Comparison of ENCODE assay signal across 14 cellular contexts in genomic region chr5:6359534-6359933, GRCh38. TPM values are rescaled to one million over a fixed set of nuclear protein-coding genes. Genes with fewer than 3 reads are reported as not detected.
DNase-seq lines count a peak whose midpoint lies in the region; ATAC-seq lines count a peak whose summit lies in the region.
"Had no signal": no experiment of that assay in that cellular context is flagged by ENCODE, and none has a peak within 500 bp of the region (broad histone marks: within the 10 kb centered on the region; RNA-seq: fewer than 3 reads in every experiment).

No MANE protein-coding gene starts in this region.

- peak overlapping the region in 9 of 11 experiments; percentile 9 to 79 (median 64); a peak in 15 of 22 replicates for H3K27ac ChIP-seq in BLaER1 treated with 17β-estradiol and CSF1 and Interleukin-3, amounts not matched to agents 10 nM and 100 nM
- no peak overlapping the region for H3K27ac ChIP-seq in effector memory CD4-positive, alpha-beta T cell (ENCODE audit: insufficient read depth, low read length, poor library complexity, severe bottlenecking)
- H3K27ac ChIP-seq: gastroesophageal sphincter had no signal

- no peak for DNase-seq in effector memory CD4-positive, alpha-beta T cell
- DNase-seq: amygdala, COR-L47, GOT3, NCI-H2081 had no signal

- peaks cover 13 to 42% (median 34%) of the 10 kb centered on the region in 10 experiments for H3K4me1 ChIP-seq in BLaER1 treated with 17β-estradiol and CSF1 and Interleukin-3, amounts not matched to agents 10 nM and 100 nM
- peaks cover 17% of the 10 kb centered on the region for H3K4me1 ChIP-seq in effector memory CD4-positive, alpha-beta T cell (ENCODE audit: control insufficient read depth, insufficient read depth, low read length, poor library complexity, severe bottlenecking)
- H3K4me1 ChIP-seq: gastroesophageal sphincter had no signal

- peak overlapping the region in 9 of 11 experiments; percentile 16 to 68 (median 51); a peak in 14 of 22 replicates for H3K9ac ChIP-seq in BLaER1 treated with 17β-estradiol and CSF1 and Interleukin-3, amounts not matched to agents 10 nM and 100 nM

- H3K27me3 ChIP-seq in BLaER1 treated with 17β-estradiol and CSF1 and Interleukin-3, amounts not matched to agents 10 nM and 100 nM, result no peaks in the 10 kb centered on the region
- H3K27me3 ChIP-seq in effector memory CD4-positive, alpha-beta T cell (replicated peaks; ENCODE audit: control insufficient read depth, insufficient read depth, low read length, poor library complexity, severe bottlenecking), result no peaks in the 10 kb centered on the region
- H3K27me3 ChIP-seq: gastroesophageal sphincter had no signal

- H3K4me1 Mint-ChIP-seq in IgD-negative memory B cell, result peaks cover 6 to 12% (median 10%) of the 10 kb centered on the region in 3 donors
- H3K4me1 Mint-ChIP-seq: nephron had no signal

- H3K27ac Mint-ChIP-seq in IgD-negative memory B cell, result peak overlapping the region in 2 of 3 donors; percentile 14 to 85
- H3K27ac Mint-ChIP-seq: nephron had no signal

- peaks cover 16% of the 10 kb centered on the region for H3K36me3 Mint-ChIP-seq in IgD-negative memory B cell

- H4K20me1 ChIP-seq in BLaER1 treated with 17β-estradiol and CSF1 and Interleukin-3, amounts not matched to agents 10 nM and 100 nM, result peaks cover 0 to 10% (median 0%) of the 10 kb centered on the region in 11 experiments; a peak in 3 of 22 replicates

- H3K4me2 ChIP-seq in BLaER1 treated with 17β-estradiol and CSF1 and Interleukin-3, amounts not matched to agents 10 nM and 100 nM, result peak overlapping the region; percentile 64 to 95 (median 90)

- H3K27me3 Mint-ChIP-seq in IgD-negative memory B cell, result no peaks in the 10 kb centered on the region

- H3K4me3 Mint-ChIP-seq in IgD-negative memory B cell, result peak overlapping the region in 1 of 4 donors; percentile 38
- H3K4me3 Mint-ChIP-seq: nephron had no signal

- ATAC-seq in GM18511 (IDR thresholded peaks at IDR 0.05; ENCODE audit: unreplicated experiment) (peak; percentile 25), GM21529 (IDR thresholded peaks at IDR 0.05; ENCODE audit: unreplicated experiment) (no peak), HG03039 (IDR thresholded peaks at IDR 0.05; ENCODE audit: unreplicated experiment) (no peak), HG03095 (IDR thresholded peaks at IDR 0.05; ENCODE audit: unreplicated experiment) (no peak), GM19351 (IDR thresholded peaks at IDR 0.05; ENCODE audit: unreplicated experiment) (no peak)
- ATAC-seq: gastroesophageal sphincter had no signal

- peaks cover 0 to 27% (median 18%) of the 10 kb centered on the region in 11 experiments; a peak in 17 of 22 replicates for H3K36me3 ChIP-seq in BLaER1 treated with 17β-estradiol and CSF1 and Interleukin-3, amounts not matched to agents 10 nM and 100 nM
- no peaks in the 10 kb centered on the region for H3K36me3 ChIP-seq in effector memory CD4-positive, alpha-beta T cell (ENCODE audit: control insufficient read depth, insufficient read depth, low read length)

- peak overlapping the region in 3 of 10 experiments; percentile 15 to 50 (median 26); a peak in 2 of 20 replicates for H3K4me3 ChIP-seq in BLaER1 treated with 17β-estradiol and CSF1 and Interleukin-3, amounts not matched to agents 10 nM and 100 nM
- H3K4me3 ChIP-seq in effector memory CD4-positive, alpha-beta T cell (ENCODE audit: insufficient read depth, low read depth, low read length, poor library complexity, severe bottlenecking), result peak overlapping the region; percentile 28
- H3K4me3 ChIP-seq: gastroesophageal sphincter had no signal

- H3K9me3 ChIP-seq in BLaER1 treated with 17β-estradiol and CSF1 and Interleukin-3, amounts not matched to agents 10 nM and 100 nM (replicated peaks in 1 of 11), result peaks cover 0 to 12% (median 5%) of the 10 kb centered on the region in 11 experiments; a peak in 9 of 22 replicates
- no peaks in the 10 kb centered on the region for H3K9me3 ChIP-seq in effector memory CD4-positive, alpha-beta T cell (ENCODE audit: control insufficient read depth, low read length)
- H3K9me3 ChIP-seq: gastroesophageal sphincter had no signal

- H3K9me3 Mint-ChIP-seq in IgD-negative memory B cell, result no peaks in the 10 kb centered on the region
- H3K9me3 Mint-ChIP-seq: nephron had no signal

RNA-seq across cellular contexts. Expression of gene MED10, which starts 18.8 kb away (rescaled TPM):
- 114 TPM for polyA plus RNA-seq in IgD-negative memory B cell
